ENCODE assay signal across 9 cellular contexts in genomic region chr10:93554760-93555432, GRCh38. TPM values are rescaled to one million over a fixed set of nuclear protein-coding genes. Genes with fewer than 3 reads are reported as not detected.
DNase-seq lines count a peak whose midpoint lies in the region; ATAC-seq and FAIRE-seq lines count a peak whose summit lies in the region.
"Had no signal": no experiment of that assay in that cellular context is flagged by ENCODE, and none has a peak within 500 bp of the region (broad histone marks: within the 10 kb centered on the region; RNA-seq: fewer than 3 reads in every experiment).

No MANE protein-coding gene starts in this region.

- peak; percentile 37 to 77 (median 44) for DNase-seq in NCI-H1417 (lab: John Stamatoyannopoulos, UW)
- no peak for DNase-seq in NCI-H1417 treated with DMSO at 0.1 percent for 48 hours (lab: John Stamatoyannopoulos, UW)
- peak; percentile 33 for DNase-seq in HS-27A (ENCODE audit: low read depth)
- DNase-seq in RCC 7860 (ENCODE audit: low spot score), result peak; percentile 34
- peak; percentile 86 for DNase-seq in adipocyte (ENCODE audit: low read depth)
- peak; percentile 78 for DNase-seq in left ventricle myocardium superior
- DNase-seq in putamen (ENCODE audit: low spot score), result peak; percentile 19
- no peak for DNase-seq in CD8-positive, alpha-beta memory T cell

- no peak overlapping the region for H3K27ac Mint-ChIP-seq in CD8-positive, alpha-beta memory T cell

- H3K9me3 ChIP-seq in adipocyte (ENCODE audit: control insufficient read depth, low read length), result peaks cover 1% of the 10 kb centered on the region
- H3K9me3 ChIP-seq in CD8-positive, alpha-beta memory T cell (ENCODE audit: low read length), result no peaks in the 10 kb centered on the region
- H3K9me3 ChIP-seq: BLaER1 treated with 17β-estradiol and CSF1 and Interleukin-3, amounts not matched to agents 10 nM and 100 nM had no signal

- intact Hi-C loops in left ventricle myocardium superior (cut with micrococcal nuclease), result no loop called here

- no peak for FAIRE-seq in RCC 7860 (lab: Jason Lieb, UNC)

- no peaks in the 10 kb centered on the region for H3K9me3 Mint-ChIP-seq in CD8-positive, alpha-beta memory T cell

- no peak overlapping the region for H3K9ac ChIP-seq in adipocyte (ENCODE audit: low read length)

- peak; percentile 92 for ATAC-seq in left ventricle myocardium superior

- H3K36me3 ChIP-seq in adipocyte (ENCODE audit: control insufficient read depth, insufficient read depth, low read length, severe bottlenecking), result no peaks in the 10 kb centered on the region
- H3K36me3 ChIP-seq in CD8-positive, alpha-beta memory T cell (ENCODE audit: insufficient read depth, low read length), result no peaks in the 10 kb centered on the region
- H3K36me3 ChIP-seq: BLaER1 treated with 17β-estradiol and CSF1 and Interleukin-3, amounts not matched to agents 10 nM and 100 nM had no signal

- H3K36me3 Mint-ChIP-seq in CD8-positive, alpha-beta memory T cell, result no peaks in the 10 kb centered on the region

- no peaks in the 10 kb centered on the region for H3K4me1 Mint-ChIP-seq in CD8-positive, alpha-beta memory T cell

- POLR2A ChIA-PET in CD8-positive, alpha-beta memory T cell (lab: Charles Lee), result no interaction called here

- H3K4me1 ChIP-seq in adipocyte (ENCODE audit: control insufficient read depth, insufficient read depth, low read length), result peaks cover 23% of the 10 kb centered on the region
- H3K4me1 ChIP-seq in CD8-positive, alpha-beta memory T cell (ENCODE audit: insufficient read depth, low read length), result no peaks in the 10 kb centered on the region

- no peak overlapping the region for H3K4me3 ChIP-seq in adipocyte (ENCODE audit: low read length)
- no peak overlapping the region for H3K4me3 ChIP-seq in CD8-positive, alpha-beta memory T cell (ENCODE audit: low read length)
- H3K4me3 ChIP-seq: BLaER1 treated with 17β-estradiol and CSF1 and Interleukin-3, amounts not matched to agents 10 nM and 100 nM had no signal

- peaks cover 12 to 27% of the 10 kb centered on the region in 2 donors for H3K27me3 Mint-ChIP-seq in CD8-positive, alpha-beta memory T cell

- no peak overlapping the region for H3K4me3 Mint-ChIP-seq in CD8-positive, alpha-beta memory T cell

- CTCF ChIA-PET in CD8-positive, alpha-beta memory T cell (lab: Charles Lee), result interaction anchor here (0.9 to 1.7 kb wide), 4 partner anchors 12 to 366 kb away, joined by 3 to 6 read pairs (median 4); no protein-coding TSS in a partner anchor

- no peaks in the 10 kb centered on the region for H3K27me3 ChIP-seq in adipocyte (replicated peaks; ENCODE audit: control insufficient read depth, insufficient read depth, low read length)
- H3K27me3 ChIP-seq in CD8-positive, alpha-beta memory T cell (ENCODE audit: insufficient read depth, low read length, poor library complexity, severe bottlenecking), result no peaks in the 10 kb centered on the region
- H3K27me3 ChIP-seq: BLaER1 treated with 17β-estradiol and CSF1 and Interleukin-3, amounts not matched to agents 10 nM and 100 nM had no signal

- no peak overlapping the region for H3K27ac ChIP-seq in CD8-positive, alpha-beta memory T cell (ENCODE audit: low read depth, low read length)

RNA-seq across cellular contexts. Expression of gene FFAR4, which starts 11.6 kb away (rescaled TPM):
- total RNA-seq in left ventricle myocardium superior, result 0.07 TPM
- total RNA-seq in CD8-positive, alpha-beta memory T cell, result not detected
- polyA plus RNA-seq in CD8-positive, alpha-beta memory T cell, result not detected

RNA-seq across cellular contexts. Expression of gene RBP4, which starts 46.1 kb away (rescaled TPM):
- 4.2 TPM for total RNA-seq in left ventricle myocardium superior
- total RNA-seq in CD8-positive, alpha-beta memory T cell, result not detected
- not detected for polyA plus RNA-seq in CD8-positive, alpha-beta memory T cell

RNA-seq across cellular contexts. Expression of gene PDE6C, which starts 57.4 kb away (rescaled TPM):
- total RNA-seq in left ventricle myocardium superior, result not detected
- not detected for total RNA-seq in CD8-positive, alpha-beta memory T cell
- not detected for polyA plus RNA-seq in CD8-positive, alpha-beta memory T cell

RNA-seq across cellular contexts. Expression of gene CEP55, which starts 58.5 kb away (rescaled TPM):
- total RNA-seq in left ventricle myocardium superior, result 0.40 TPM
- 10 to 100 TPM; 41.2 to 44.4 TPM for total RNA-seq in CD8-positive, alpha-beta memory T cell
- polyA plus RNA-seq in CD8-positive, alpha-beta memory T cell, result 0.97 TPM

Comparison
In these comparisons a context has a peak if more than half of its experiments do, and no peak if none do; other contexts are left out.
1. DNase-seq: peak in NCI-H1417 (3 of 3), HS-27A (single experiment), RCC 7860 (single experiment), adipocyte (single experiment), left ventricle myocardium superior (single experiment) and putamen (single experiment); none in NCI-H1417 treated with DMSO at 0.1 percent for 48 hours (single experiment) and CD8-positive, alpha-beta memory T cell (0 of 5).